In genomic region chr22:50218996-50219727, GRCh38 we compare ENCODE assay signal across 8 cellular contexts. TPM values are rescaled to one million over a fixed set of nuclear protein-coding genes. Genes with fewer than 3 reads are reported as not detected.
DNase-seq lines count a peak whose midpoint lies in the region; ATAC-seq and TF ChIP-seq lines count a peak whose summit lies in the region.

No MANE protein-coding gene starts in this region.

- H3K4me1 ChIP-seq in BE2C, result peaks cover 9% of the 10 kb centered on the region; the same call in 1 of the 2 replicates
- H3K4me1 ChIP-seq in adrenal gland (replicated peaks in 1 of 2), result no peaks in the 10 kb centered on the region

- DNase-seq in BE2C, result peak; percentile 86
- peak; percentile 26 for DNase-seq in LoVo (ENCODE audit: low spot score)
- peak; percentile 81 to 93 (median 87) for DNase-seq in adrenal gland
- DNase-seq in iPS-NIHi11 (ENCODE audit: low spot score), result peak; percentile 95
- DNase-seq in activated naive CD4-positive, alpha-beta T cell (lab: John Stamatoyannopoulos, UW), result no peak
- DNase-seq in activated naive CD8-positive, alpha-beta T cell treated with anti-CD3 and anti-CD28 coated beads for 36 hours, result no peak

- H3K27me3 Mint-ChIP-seq in activated naive CD8-positive, alpha-beta T cell treated with anti-CD3 and anti-CD28 coated beads for 36 hours, result no peaks in the 10 kb centered on the region

- peaks cover 19% of the 10 kb centered on the region for H3K36me3 Mint-ChIP-seq in activated naive CD8-positive, alpha-beta T cell treated with anti-CD3 and anti-CD28 coated beads for 36 hours

- no peak overlapping the region for H3K27ac ChIP-seq in adrenal gland

- TF ChIP-seq CTCF in BE2C (IDR thresholded peaks at IDR 0.05; ENCODE audit: low read depth, low read length), result no peak
- TF ChIP-seq CTCF in adrenal gland (IDR thresholded peaks at IDR 0.05), result no peak

- no peaks in the 10 kb centered on the region for H3K9me3 Mint-ChIP-seq in activated naive CD8-positive, alpha-beta T cell treated with anti-CD3 and anti-CD28 coated beads for 36 hours

- no peak overlapping the region for H3K4me3 ChIP-seq in BE2C (ENCODE audit: low read depth, low read length)
- no peak overlapping the region for H3K4me3 ChIP-seq in adrenal gland

- no peak overlapping the region for H3K27ac Mint-ChIP-seq in activated naive CD8-positive, alpha-beta T cell treated with anti-CD3 and anti-CD28 coated beads for 36 hours

- H3K27me3 ChIP-seq in BE2C, result no peaks in the 10 kb centered on the region
- no peaks in the 10 kb centered on the region for H3K27me3 ChIP-seq in adrenal gland

- H3K4me3 Mint-ChIP-seq in activated naive CD8-positive, alpha-beta T cell treated with anti-CD3 and anti-CD28 coated beads for 36 hours, result no peak overlapping the region

- H3K36me3 ChIP-seq in BE2C (peaks cover 79% of the 10 kb centered on the region), adrenal gland (replicated peaks in 1 of 2) (peaks cover 0 to 83% of the 10 kb centered on the region in 2 donors)

- no peaks in the 10 kb centered on the region for H3K4me1 Mint-ChIP-seq in activated naive CD8-positive, alpha-beta T cell treated with anti-CD3 and anti-CD28 coated beads for 36 hours

- no peaks in the 10 kb centered on the region for H3K9me3 ChIP-seq in BE2C
- no peaks in the 10 kb centered on the region for H3K9me3 ChIP-seq in adrenal gland (replicated peaks in 1 of 3)

- TF ChIP-seq POLR2A in adrenal gland (IDR thresholded peaks at IDR 0.05), result no peak

- 66 to 85% (median 74%) methylated on average over 17 to 42 of the region's 42 CpGs for WGBS in adrenal gland, 4 donors

- intact Hi-C loops in adrenal gland (cut with DNase I), result no loop called here

- ATAC-seq in GM18517 (IDR thresholded peaks at IDR 0.05; ENCODE audit: unreplicated experiment) (no peak), GM21360 (IDR thresholded peaks at IDR 0.05; ENCODE audit: unreplicated experiment) (no peak)

RNA-seq across cellular contexts. Expression of gene SELENOO, which starts 18.4 kb away (rescaled TPM):
- 55.3 TPM for polyA plus RNA-seq in BE2C (2012; ENCODE audit: insufficient read depth, insufficient read length, low read depth)
- total RNA-seq in adrenal gland, result 10 to 100 TPM; 28.2 to 52.0 (median 33.9) TPM
- polyA plus RNA-seq in adrenal gland, result 10 to 100 TPM in 2 of 3 donors, 1 to 10 TPM in 1; 1.9 to 89.0 (median 73.5) TPM
- 10 to 100 TPM; 20.0 to 20.9 TPM for total RNA-seq in activated naive CD8-positive, alpha-beta T cell treated with anti-CD3 and anti-CD28 coated beads for 36 hours

RNA-seq across cellular contexts. Expression of gene TUBGCP6, which starts 25.7 kb away (rescaled TPM):
- 80.6 TPM for polyA plus RNA-seq in BE2C (2012; ENCODE audit: insufficient read depth, insufficient read length, low read depth)
- total RNA-seq in adrenal gland, result 10 to 100 TPM; 23.6 to 64.8 (median 47.4) TPM
- polyA plus RNA-seq in adrenal gland, result 100 to 1,000 TPM in 2 of 3 donors, 1 to 10 TPM in 1; 8.3 to 171 (median 111) TPM
- 10 to 100 TPM; 38.7 to 41.7 TPM for total RNA-seq in activated naive CD8-positive, alpha-beta T cell treated with anti-CD3 and anti-CD28 coated beads for 36 hours

RNA-seq across cellular contexts. Expression of gene HDAC10, which starts 31.9 kb away (rescaled TPM):
- polyA plus RNA-seq in BE2C (2012; ENCODE audit: insufficient read depth, insufficient read length, low read depth), result 151 TPM
- total RNA-seq in adrenal gland, result 10 to 100 TPM; 13.9 to 72.1 (median 41.5) TPM
- 100 to 1,000 TPM in 1 of 3 donors, 10 to 100 TPM in 1, 1 to 10 TPM in 1; 2.0 to 179 (median 79.3) TPM for polyA plus RNA-seq in adrenal gland
- 10 to 100 TPM; 37.3 to 42.3 TPM for total RNA-seq in activated naive CD8-positive, alpha-beta T cell treated with anti-CD3 and anti-CD28 coated beads for 36 hours

RNA-seq across cellular contexts. Expression of gene TRABD, which starts 33.4 kb away (rescaled TPM):
- polyA plus RNA-seq in BE2C (2012; ENCODE audit: insufficient read depth, insufficient read length, low read depth), result 126 TPM
- total RNA-seq in adrenal gland, result 10 to 100 TPM; 13.5 to 46.8 (median 28.9) TPM
- 10 to 100 TPM in 2 of 3 donors, 1 to 10 TPM in 1; 3.0 to 79.0 (median 48.9) TPM for polyA plus RNA-seq in adrenal gland
- total RNA-seq in activated naive CD8-positive, alpha-beta T cell treated with anti-CD3 and anti-CD28 coated beads for 36 hours, result 10 to 100 TPM; 77.8 to 79.4 TPM

RNA-seq across cellular contexts. Expression of gene MAPK12, which starts 42.3 kb away (rescaled TPM):
- polyA plus RNA-seq in BE2C (2012; ENCODE audit: insufficient read depth, insufficient read length, low read depth), result 189 TPM
- 1 to 10 TPM; 3.1 to 6.8 (median 5.4) TPM for total RNA-seq in adrenal gland
- polyA plus RNA-seq in adrenal gland, result 10 to 100 TPM in 2 of 3 donors, 1 to 10 TPM in 1; 1.7 to 17.1 (median 13.9) TPM
- total RNA-seq in activated naive CD8-positive, alpha-beta T cell treated with anti-CD3 and anti-CD28 coated beads for 36 hours, result 1 to 10 TPM; 3.5 to 3.6 TPM

Comparison
In these comparisons a context has a peak if more than half of its experiments do, and no peak if none do; other contexts are left out.
1. DNase-seq: peak in BE2C (single experiment), LoVo (single experiment), adrenal gland (7 of 7) and iPS-NIHi11 (single experiment); none in activated naive CD4-positive, alpha-beta T cell (0 of 4) and activated naive CD8-positive, alpha-beta T cell treated with anti-CD3 and anti-CD28 coated beads for 36 hours (single experiment).